1 cellular context compared by ENCODE assay signal in genomic region chr5:136020383-136021015, GRCh38.
TF ChIP-seq lines count a peak whose summit lies in the region.

No MANE protein-coding gene starts in this region.

TF ChIP-seq in IMR-90, 13 proteins besides CTCF, POLR2A, EP300 and RAD21 (continued from another document):
- peak; percentile 53; the same call in 1 of the 2 replicates for TF ChIP-seq MAFK (IDR thresholded peaks at IDR 0.05; ENCODE audit: low read depth, low read length)
- TF ChIP-seq FOS (IDR thresholded peaks at IDR 0.05; ENCODE audit: low read depth, low read length), result peak; percentile 88
